In genomic region chr3:98897701-98898100, GRCh38 we compare ENCODE assay signal across 23 cellular contexts. TPM values are rescaled to one million over a fixed set of nuclear protein-coding genes. Genes with fewer than 3 reads are reported as not detected.
DNase-seq lines count a peak whose midpoint lies in the region; ATAC-seq and TF ChIP-seq lines count a peak whose summit lies in the region.
"Had no signal": no experiment of that assay in that cellular context is flagged by ENCODE, and none has a peak within 500 bp of the region (broad histone marks: within the 10 kb centered on the region; RNA-seq: fewer than 3 reads in every experiment).

No MANE protein-coding gene starts in this region.

- H3K9me3 ChIP-seq in PC-3 (ENCODE audit: low read length) (no peaks in the 10 kb centered on the region), neural progenitor cell (ENCODE audit: low read depth) (no peaks in the 10 kb centered on the region)
- H3K9me3 ChIP-seq: ascending aorta, esophagus squamous epithelium, mucosa of descending colon, Peyer's patch had no signal

- H3K27ac ChIP-seq in PC-3 (ENCODE audit: low read length) (peak overlapping the region; percentile 80), epithelial cell of prostate (peak overlapping the region; percentile 80), neural progenitor cell (no peak overlapping the region)
- H3K27ac ChIP-seq: ascending aorta, esophagus squamous epithelium, Peyer's patch had no signal

- H3K36me3 ChIP-seq in PC-3 (ENCODE audit: low read depth, low read length) (peaks cover 75% of the 10 kb centered on the region), neural progenitor cell (no peaks in the 10 kb centered on the region)
- H3K36me3 ChIP-seq: ascending aorta, esophagus squamous epithelium, Peyer's patch had no signal

- H3F3A ChIP-seq in PC-3 (ENCODE audit: low read length, unreplicated experiment) = no peaks in the 10 kb centered on the region
- H3F3A ChIP-seq in neural progenitor cell (ENCODE audit: low read depth) = peaks cover 27% of the 10 kb centered on the region

- no peak for DNase-seq in Calu3
- DNase-seq in PC-3 = no peak
- no peak for DNase-seq in epithelial cell of prostate (ENCODE audit: low read depth, low spot score)
- DNase-seq in neural progenitor cell (ENCODE audit: low spot score) = no peak
- no peak for DNase-seq in NCI-H2171 (lab: John Stamatoyannopoulos, UW)
- DNase-seq in cortex of kidney (lab: John Stamatoyannopoulos, UW) = no peak
- no peak for DNase-seq in activated CD4-positive, alpha-beta T cell treated with anti-CD3 and anti-CD28 coated beads, Interleukin-2, amount 50 U/mL, for 4 hours
- DNase-seq: activated CD4-positive, alpha-beta T cell treated with anti-CD3 and anti-CD28 coated beads, Interleukin-2, amount 10 ng/mL, durations not matched to agents 24 days and 14 days; activated CD8-positive, alpha-beta memory T cell treated with anti-CD3 and anti-CD28 coated beads, Interleukin-2, amount 50 U/mL, for 48 hours; activated naive CD4-positive, alpha-beta T cell; esophagus squamous epithelium; GDM1; left colon; mucosa of descending colon; NCI-H1092 treated with DMSO at 0.1 percent for 48 hours; NCI-H748 treated with DMSO at 0.1 percent for 48 hours; nucleus accumbens; Peyer's patch had no signal

- peak overlapping the region; percentile 90 for H3K4me2 ChIP-seq in PC-3 (ENCODE audit: low read length)
- H3K4me2 ChIP-seq in neural progenitor cell = peak overlapping the region; percentile 80

- H3K9me3 Mint-ChIP-seq in Calu3 (ENCODE audit: low read depth, unreplicated experiment) = no peaks in the 10 kb centered on the region
- H3K9me3 Mint-ChIP-seq in neural progenitor cell = peaks cover 25% of the 10 kb centered on the region
- H3K9me3 Mint-ChIP-seq: activated CD4-positive, alpha-beta T cell treated with anti-CD3 and anti-CD28 coated beads, Interleukin-2, amount 10 ng/mL, durations not matched to agents 24 days and 14 days had no signal

- peaks cover 55% of the 10 kb centered on the region for H3K4me1 ChIP-seq in PC-3 (ENCODE audit: insufficient read depth, low read length)
- H3K4me1 ChIP-seq in neural progenitor cell = peaks cover 48% of the 10 kb centered on the region
- H3K4me1 ChIP-seq: ascending aorta had no signal

- H3K36me3 Mint-ChIP-seq in Calu3 (ENCODE audit: insufficient read depth, unreplicated experiment) (peaks cover 87% of the 10 kb centered on the region), neural progenitor cell (peaks cover 40% of the 10 kb centered on the region)

- BruUV-seq in Calu3 (replicated peaks; lab: Mats Ljungman, UMichigan) (no TSS peak), PC-3 (replicated peaks; lab: Mats Ljungman, UMichigan) (no TSS peak)

- H3K4me3 ChIP-seq in PC-3 (ENCODE audit: low read length) = peak overlapping the region; percentile 90
- peak overlapping the region; percentile 23 for H3K4me3 ChIP-seq in neural progenitor cell
- H3K4me3 ChIP-seq: ascending aorta, esophagus squamous epithelium, K562, mucosa of descending colon, Peyer's patch had no signal

- H3K9ac ChIP-seq in PC-3 (ENCODE audit: low read length) = peak overlapping the region; percentile 97
- no peak overlapping the region for H3K9ac ChIP-seq in neural progenitor cell

- POLR2A ChIA-PET in PC-3 (lab: Charles Lee; ENCODE audit: unreplicated experiment) = no interaction called here

- intact Hi-C loops in Calu3 (cut with micrococcal nuclease; ENCODE audit: unreplicated experiment) (loop anchor here (2.0 to 5.0 kb wide), 2 partner anchors 65 to 83 kb away; no protein-coding TSS in a partner anchor), PC-3 (cut with micrococcal nuclease) (loop anchor here (5.0 kb wide), 1 partner anchor 45 kb away; no protein-coding TSS in a partner anchor)

- H3K4me3 Mint-ChIP-seq in Calu3 (ENCODE audit: low read depth, unreplicated experiment) = peak overlapping the region; percentile 86
- no peak overlapping the region for H3K4me3 Mint-ChIP-seq in neural progenitor cell
- H3K4me3 Mint-ChIP-seq: activated CD4-positive, alpha-beta T cell treated with anti-CD3 and anti-CD28 coated beads, Interleukin-2, amount 10 ng/mL, durations not matched to agents 24 days and 14 days; B cell had no signal

- H3K9me2 ChIP-seq in PC-3 (replicated peaks; ENCODE audit: low read length) = no peaks in the 10 kb centered on the region

- H3K79me2 ChIP-seq in PC-3 (ENCODE audit: low read length) (peaks cover 97% of the 10 kb centered on the region), neural progenitor cell (ENCODE audit: low read depth) (peaks cover 83% of the 10 kb centered on the region)

- H2AFZ ChIP-seq in PC-3 (ENCODE audit: low read length) = no peak overlapping the region
- H2AFZ ChIP-seq in neural progenitor cell (replicated peaks) = no peak overlapping the region

- TF ChIP-seq CTCF in Calu3 (IDR thresholded peaks at IDR 0.05; ENCODE audit: unreplicated experiment) (no peak), PC-3 (conservative IDR thresholded peaks at IDR 0.05; ENCODE audit: low read depth, low read length) (no peak), neural progenitor cell (IDR thresholded peaks at IDR 0.05) (no peak)

- H3K27me3 ChIP-seq in PC-3 (ENCODE audit: low read length) (no peaks in the 10 kb centered on the region), neural progenitor cell (no peaks in the 10 kb centered on the region)
- H3K27me3 ChIP-seq: ascending aorta, esophagus squamous epithelium, Peyer's patch had no signal

- H3K4me1 Mint-ChIP-seq in Calu3 (ENCODE audit: low read depth, unreplicated experiment) = peaks cover 34% of the 10 kb centered on the region
- peaks cover 28% of the 10 kb centered on the region for H3K4me1 Mint-ChIP-seq in neural progenitor cell

- ATAC-seq in PC-3 = no peak
- no peak for ATAC-seq in HG02852 (IDR thresholded peaks at IDR 0.05; ENCODE audit: unreplicated experiment)
- ATAC-seq: K562, left colon, mucosa of descending colon, sciatic nerve had no signal

- H3K27me3 Mint-ChIP-seq in Calu3 (ENCODE audit: unreplicated experiment) (no peaks in the 10 kb centered on the region), neural progenitor cell (ENCODE audit: insufficient read depth, low read depth) (no peaks in the 10 kb centered on the region)
- H3K27me3 Mint-ChIP-seq: B cell had no signal

- CTCF ChIA-PET in Calu3 (lab: Charles Lee) = interaction anchor here (1.0 kb wide), 1 partner anchor 97 kb away, joined by 3 read pairs; no protein-coding TSS in a partner anchor
- CTCF ChIA-PET in PC-3 (lab: Charles Lee) = no interaction called here

- H3K27ac Mint-ChIP-seq in Calu3 (ENCODE audit: unreplicated experiment) (peak overlapping the region; percentile 61), neural progenitor cell (no peak overlapping the region)
- H3K27ac Mint-ChIP-seq: activated CD4-positive, alpha-beta T cell treated with anti-CD3 and anti-CD28 coated beads, Interleukin-2, amount 10 ng/mL, durations not matched to agents 24 days and 14 days; B cell had no signal

- peaks cover 80% of the 10 kb centered on the region for H4K20me1 ChIP-seq in PC-3 (ENCODE audit: low read length)
- H4K20me1 ChIP-seq in neural progenitor cell (ENCODE audit: low read depth) = peaks cover 81% of the 10 kb centered on the region

RNA-seq across cellular contexts. Expression of gene DCBLD2, which starts 3.8 kb away (rescaled TPM):
- total RNA-seq in Calu3 (2022) (115 and 178 TPM in 2 replicates), PC-3 (2014; rRNA removed) (265 and 307 TPM in 2 replicates), neural progenitor cell (ENCODE audit: low replicate concordance) (85.8 and 145 TPM in 2 replicates)
